In the genomic region with DNA sequence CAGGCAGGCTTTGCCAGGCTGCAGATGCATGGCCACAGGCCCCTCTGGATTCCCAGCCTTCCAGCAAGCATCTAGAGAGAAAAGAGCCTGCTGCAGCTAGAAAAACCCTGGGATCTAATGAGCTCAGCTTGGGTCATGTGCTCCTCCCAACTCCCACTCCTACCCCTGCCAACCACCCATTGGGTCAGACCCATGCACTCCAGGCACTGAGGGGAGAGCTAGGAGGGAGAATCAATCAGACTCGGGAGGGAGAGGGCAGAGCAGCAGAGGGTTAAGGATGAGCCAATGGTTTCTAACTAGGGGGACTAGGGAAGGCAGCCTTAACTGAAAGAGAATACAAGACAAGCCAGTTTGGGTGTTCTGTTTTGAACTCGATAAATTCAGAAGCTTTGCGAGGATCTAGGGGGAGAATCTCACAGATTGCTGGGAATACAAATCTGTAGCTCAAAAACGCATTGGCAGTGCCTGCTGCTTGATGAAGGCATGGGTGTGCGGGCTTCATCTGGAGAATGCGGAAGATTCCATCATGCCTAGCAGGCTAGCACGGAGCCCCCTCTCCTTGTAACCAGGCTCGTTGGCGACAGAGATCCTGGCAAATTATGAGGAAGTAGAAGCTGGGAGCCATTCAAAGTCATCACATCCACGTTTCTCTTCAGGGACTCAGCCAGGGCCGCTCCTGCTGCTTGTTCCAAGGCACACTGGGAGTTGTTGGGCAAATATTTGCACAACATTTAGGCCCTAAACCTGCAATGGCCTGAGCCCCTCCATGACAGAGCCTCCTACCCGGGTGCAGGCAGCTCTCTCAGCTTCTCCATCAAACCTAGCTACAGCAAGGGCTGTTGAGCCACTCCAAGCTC, we compare ENCODE assay signal across 1 cellular context.
TF ChIP-seq lines count a peak whose summit lies in the region.

No MANE protein-coding gene starts in this region.

TF ChIP-seq in HCT116, 20 proteins besides CTCF, POLR2A, EP300 and RAD21 (continued from another document):
- TF ChIP-seq, protein P1, sequence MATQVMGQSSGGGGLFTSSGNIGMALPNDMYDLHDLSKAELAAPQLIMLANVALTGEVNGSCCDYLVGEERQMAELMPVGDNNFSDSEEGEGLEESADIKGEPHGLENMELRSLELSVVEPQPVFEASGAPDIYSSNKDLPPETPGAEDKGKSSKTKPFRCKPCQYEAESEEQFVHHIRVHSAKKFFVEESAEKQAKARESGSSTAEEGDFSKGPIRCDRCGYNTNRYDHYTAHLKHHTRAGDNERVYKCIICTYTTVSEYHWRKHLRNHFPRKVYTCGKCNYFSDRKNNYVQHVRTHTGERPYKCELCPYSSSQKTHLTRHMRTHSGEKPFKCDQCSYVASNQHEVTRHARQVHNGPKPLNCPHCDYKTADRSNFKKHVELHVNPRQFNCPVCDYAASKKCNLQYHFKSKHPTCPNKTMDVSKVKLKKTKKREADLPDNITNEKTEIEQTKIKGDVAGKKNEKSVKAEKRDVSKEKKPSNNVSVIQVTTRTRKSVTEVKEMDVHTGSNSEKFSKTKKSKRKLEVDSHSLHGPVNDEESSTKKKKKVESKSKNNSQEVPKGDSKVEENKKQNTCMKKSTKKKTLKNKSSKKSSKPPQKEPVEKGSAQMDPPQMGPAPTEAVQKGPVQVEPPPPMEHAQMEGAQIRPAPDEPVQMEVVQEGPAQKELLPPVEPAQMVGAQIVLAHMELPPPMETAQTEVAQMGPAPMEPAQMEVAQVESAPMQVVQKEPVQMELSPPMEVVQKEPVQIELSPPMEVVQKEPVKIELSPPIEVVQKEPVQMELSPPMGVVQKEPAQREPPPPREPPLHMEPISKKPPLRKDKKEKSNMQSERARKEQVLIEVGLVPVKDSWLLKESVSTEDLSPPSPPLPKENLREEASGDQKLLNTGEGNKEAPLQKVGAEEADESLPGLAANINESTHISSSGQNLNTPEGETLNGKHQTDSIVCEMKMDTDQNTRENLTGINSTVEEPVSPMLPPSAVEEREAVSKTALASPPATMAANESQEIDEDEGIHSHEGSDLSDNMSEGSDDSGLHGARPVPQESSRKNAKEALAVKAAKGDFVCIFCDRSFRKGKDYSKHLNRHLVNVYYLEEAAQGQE (IDR thresholded peaks at IDR 0.05; ENCODE audit: low read depth), result no peak
- TF ChIP-seq, protein P2, sequence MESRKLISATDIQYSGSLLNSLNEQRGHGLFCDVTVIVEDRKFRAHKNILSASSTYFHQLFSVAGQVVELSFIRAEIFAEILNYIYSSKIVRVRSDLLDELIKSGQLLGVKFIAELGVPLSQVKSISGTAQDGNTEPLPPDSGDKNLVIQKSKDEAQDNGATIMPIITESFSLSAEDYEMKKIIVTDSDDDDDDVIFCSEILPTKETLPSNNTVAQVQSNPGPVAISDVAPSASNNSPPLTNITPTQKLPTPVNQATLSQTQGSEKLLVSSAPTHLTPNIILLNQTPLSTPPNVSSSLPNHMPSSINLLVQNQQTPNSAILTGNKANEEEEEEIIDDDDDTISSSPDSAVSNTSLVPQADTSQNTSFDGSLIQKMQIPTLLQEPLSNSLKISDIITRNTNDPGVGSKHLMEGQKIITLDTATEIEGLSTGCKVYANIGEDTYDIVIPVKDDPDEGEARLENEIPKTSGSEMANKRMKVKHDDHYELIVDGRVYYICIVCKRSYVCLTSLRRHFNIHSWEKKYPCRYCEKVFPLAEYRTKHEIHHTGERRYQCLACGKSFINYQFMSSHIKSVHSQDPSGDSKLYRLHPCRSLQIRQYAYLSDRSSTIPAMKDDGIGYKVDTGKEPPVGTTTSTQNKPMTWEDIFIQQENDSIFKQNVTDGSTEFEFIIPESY (IDR thresholded peaks at IDR 0.05; ENCODE audit: extremely low read depth, insufficient replicate concordance, low read length), result no peak
